In the genomic region with DNA sequence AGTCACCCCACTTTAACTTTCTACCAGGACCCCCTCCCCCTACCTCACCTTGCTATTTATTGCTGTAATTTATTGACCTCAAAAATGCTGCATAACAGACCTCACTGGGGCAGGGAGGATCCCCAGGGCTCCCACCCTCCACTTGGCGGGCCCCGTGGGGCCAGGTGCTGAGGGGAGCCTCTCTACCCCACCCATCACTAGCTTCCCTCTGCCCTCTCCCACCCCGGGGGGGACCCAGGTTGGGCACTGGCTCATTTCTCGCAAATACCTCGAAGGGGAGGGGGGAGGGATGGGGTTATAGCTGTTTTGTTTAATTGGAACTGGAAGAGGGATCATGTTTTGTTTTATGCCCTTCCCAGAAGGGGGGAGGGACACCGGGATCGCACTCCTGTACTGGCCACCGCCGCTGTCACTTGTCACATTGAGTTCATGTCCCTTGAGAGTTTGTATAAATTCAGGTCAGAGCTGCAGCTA, we compare ENCODE assay signal across 21 cellular contexts. TPM values are rescaled to one million over a fixed set of nuclear protein-coding genes. Genes with fewer than 3 reads are reported as not detected.
DNase-seq lines count a peak whose midpoint lies in the region; ATAC-seq and TF ChIP-seq lines count a peak whose summit lies in the region.
"Had no signal": no experiment of that assay in that cellular context is flagged by ENCODE, and none has a peak within 500 bp of the region (broad histone marks: within the 10 kb centered on the region; RNA-seq: fewer than 3 reads in every experiment).

No MANE protein-coding gene starts in this region.

- ATAC-seq in heart right ventricle = no peak
- ATAC-seq in Right ventricle myocardium inferior = no peak
- no peak for ATAC-seq in left ventricle myocardium superior
- no peak for ATAC-seq in aorta (ENCODE audit: low FRiP score)
- ATAC-seq in HG03175 (IDR thresholded peaks at IDR 0.05; ENCODE audit: unreplicated experiment) = no peak
- ATAC-seq: activated CD8-positive, alpha-beta T cell treated with anti-CD3 and anti-CD28 coated beads, Interleukin-2, amount 10 ng/mL, durations not matched to agents 7 days and 5 days; body of pancreas; HCT116; heart left ventricle had no signal

- WGBS in heart right ventricle, 2 donors = 80 to 83% methylated on average over 9 of the region's 9 CpGs
- WGBS in aorta, 2 donors = 83 to 87% methylated on average over 8 to 9 of the region's 9 CpGs

- H3K4me1 Mint-ChIP-seq in osteocyte (ENCODE audit: unreplicated experiment) = peaks cover 8% of the 10 kb centered on the region

- no peak for TF ChIP-seq CTCF in heart right ventricle (IDR thresholded peaks at IDR 0.05)
- TF ChIP-seq CTCF in osteocyte (IDR thresholded peaks at IDR 0.05) = no peak

- no peaks in the 10 kb centered on the region for H3K4me1 ChIP-seq in heart right ventricle
- no peaks in the 10 kb centered on the region for H3K4me1 ChIP-seq in aorta (ENCODE audit: control insufficient read depth in 1 of 2, insufficient read depth in 2 of 2, low read length in 2 of 2)
- H3K4me1 ChIP-seq: heart left ventricle, uterus had no signal

- no peak overlapping the region for H3K4me3 ChIP-seq in heart right ventricle
- no peak overlapping the region for H3K4me3 ChIP-seq in aorta (ENCODE audit: low read length in 2 of 2)
- H3K4me3 ChIP-seq: body of pancreas, heart left ventricle, ovary, SK-N-MC, uterus had no signal

- no peaks in the 10 kb centered on the region for H3K9me3 ChIP-seq in heart right ventricle
- no peaks in the 10 kb centered on the region for H3K9me3 ChIP-seq in aorta (ENCODE audit: control insufficient read depth, low read length)
- H3K9me3 ChIP-seq: body of pancreas, heart left ventricle, ovary, uterus had no signal

- H3K27me3 Mint-ChIP-seq in osteocyte (ENCODE audit: unreplicated experiment) = no peaks in the 10 kb centered on the region

- H3K27ac ChIP-seq in heart right ventricle (no peak overlapping the region), aorta (ENCODE audit: low read depth in 1 of 2, low read length in 2 of 2) (no peak overlapping the region)
- H3K27ac ChIP-seq: body of pancreas, C4-2B, heart left ventricle, ovary, SK-N-MC, uterus, WERI-Rb-1 had no signal

- DNase-seq in heart right ventricle (peak; percentile 2 to 9), Right ventricle myocardium inferior (ENCODE audit: missing footprints) (no peak), left ventricle myocardium superior (peak; percentile 15), osteocyte (ENCODE audit: extremely low spot score, unreplicated experiment) (peak; percentile 78), aorta (peak; percentile 19 to 69), GDM1 (lab: John Stamatoyannopoulos, UW) (no peak), activated gamma-delta T cell treated with Interleukin-2 at 50 U/mL for 16 hours (no peak)
- DNase-seq: activated CD8-positive, alpha-beta T cell treated with anti-CD3 and anti-CD28 coated beads, Interleukin-2, amount 10 ng/mL, durations not matched to agents 7 days and 5 days; mammary epithelial cell; NCI-H1092 treated with DMSO at 0.1 percent for 48 hours; NCI-H2081; NCI-H510A; WERI-Rb-1 had no signal

- H3K4me3 Mint-ChIP-seq in osteocyte (ENCODE audit: unreplicated experiment) = no peak overlapping the region
- H3K4me3 Mint-ChIP-seq: activated CD8-positive, alpha-beta T cell treated with anti-CD3 and anti-CD28 coated beads, Interleukin-2, amount 10 ng/mL, durations not matched to agents 7 days and 5 days had no signal

- H3K9me3 Mint-ChIP-seq in osteocyte (ENCODE audit: unreplicated experiment) = no peaks in the 10 kb centered on the region

- H3K27me3 ChIP-seq in heart right ventricle (no peaks in the 10 kb centered on the region), aorta (ENCODE audit: control insufficient read depth in 1 of 2, insufficient read depth in 2 of 2, low read length in 1 of 2) (no peaks in the 10 kb centered on the region)
- H3K27me3 ChIP-seq: body of pancreas, heart left ventricle, ovary, uterus had no signal

- H3K36me3 ChIP-seq in heart right ventricle (peaks cover 0 to 19% (median 10%) of the 10 kb centered on the region in 9 donors), aorta (ENCODE audit: control insufficient read depth in 1 of 2, insufficient read depth in 2 of 2, low read length in 1 of 2) (peaks cover 0 to 2% of the 10 kb centered on the region in 2 donors)
- H3K36me3 ChIP-seq: ovary, uterus had no signal

- no peak overlapping the region for H3K27ac Mint-ChIP-seq in osteocyte (ENCODE audit: unreplicated experiment)
- H3K27ac Mint-ChIP-seq: activated CD8-positive, alpha-beta T cell treated with anti-CD3 and anti-CD28 coated beads, Interleukin-2, amount 10 ng/mL, durations not matched to agents 7 days and 5 days had no signal

- H3K36me3 Mint-ChIP-seq in osteocyte (ENCODE audit: unreplicated experiment) = peaks cover 7% of the 10 kb centered on the region

- intact Hi-C loops in heart right ventricle (cut with DNase I) = no loop called here
- intact Hi-C loops in Right ventricle myocardium inferior (cut with DNase I) = no loop called here
- intact Hi-C loops in left ventricle myocardium superior (cut with micrococcal nuclease) = no loop called here
- intact Hi-C loops in aorta (cut with DNase I) = no loop called here

RNA-seq across cellular contexts. Expression of a gene that starts 16.3 kb away (rescaled TPM):
- 1 to 10 TPM in 2 of 10 donors, under 1 TPM in 6, not detected in 2; 0.26 to 1.8 (median 0.85) TPM for total RNA-seq in heart right ventricle
- 1 to 10 TPM in 1 of 2 donors, under 1 TPM in 1; 0.70 to 1.1 TPM for polyA plus RNA-seq in heart right ventricle
- 1.2 TPM for total RNA-seq in Right ventricle myocardium inferior
- 0.74 TPM for total RNA-seq in left ventricle myocardium superior
- 1.2 and 2.1 TPM in 2 replicates for total RNA-seq in osteocyte
- total RNA-seq in aorta = 1 to 10 TPM in 1 of 2 donors, under 1 TPM in 1; 0.55 to 1.4 TPM
- polyA plus RNA-seq in aorta = 1 to 10 TPM in 1 of 2 donors, under 1 TPM in 1; 0.50 to 2.9 TPM

RNA-seq across cellular contexts. Expression of a gene that starts 33.7 kb away (rescaled TPM):
- total RNA-seq in heart right ventricle (1 to 10 TPM; 1.2 to 2.4 (median 1.8) TPM), Right ventricle myocardium inferior (1.4 TPM), left ventricle myocardium superior (1.2 TPM), osteocyte (5.2 and 5.7 TPM in 2 replicates), aorta (1 to 10 TPM; 4.7 to 5.4 TPM)
- polyA plus RNA-seq in heart right ventricle (1 to 10 TPM in 1 of 2 donors, under 1 TPM in 1; 0.65 to 2.0 TPM), aorta (1 to 10 TPM in 1 of 2 donors, under 1 TPM in 1; 0.38 to 1.1 TPM)

Comparison
In these comparisons a context has a peak if more than half of its experiments do, and no peak if none do; other contexts are left out.
1. DNase-seq: peak in heart right ventricle (2 of 2), left ventricle myocardium superior (single experiment), osteocyte (single experiment) and aorta (2 of 2); none in Right ventricle myocardium inferior (single experiment), GDM1 (single experiment) and activated gamma-delta T cell treated with Interleukin-2 at 50 U/mL for 16 hours (single experiment).